ENCODE assay signal across 17 cellular contexts in the genomic region with DNA sequence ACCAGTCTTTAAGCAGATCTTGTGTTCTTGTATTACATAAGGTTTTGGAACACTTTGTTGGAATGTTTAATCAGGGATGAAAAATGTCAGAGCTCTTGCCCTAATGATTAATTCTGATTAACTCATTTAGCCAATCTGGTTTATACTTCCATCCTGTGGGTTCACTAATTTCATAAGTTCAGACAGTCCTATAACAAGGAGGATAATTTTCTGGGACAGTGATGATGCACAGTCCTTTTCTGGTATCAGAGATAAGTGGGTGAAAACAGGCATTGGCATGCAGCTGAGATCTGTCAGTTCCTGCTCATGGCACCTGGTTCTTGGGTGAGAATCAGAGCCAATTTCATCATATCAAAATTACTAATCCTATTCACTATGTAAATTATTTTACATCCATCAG.
DNase-seq lines count a peak whose midpoint lies in the region; ATAC-seq, FAIRE-seq and TF ChIP-seq lines count a peak whose summit lies in the region.
"Had no signal": no experiment of that assay in that cellular context is flagged by ENCODE, and none has a peak within 500 bp of the region (broad histone marks: within the 10 kb centered on the region; RNA-seq: fewer than 3 reads in every experiment).

No MANE protein-coding gene starts in this region.

- intact Hi-C loops in mammary epithelial cell (cut with micrococcal nuclease), result no loop called here
- intact Hi-C loops in breast epithelium (cut with DNase I; ENCODE audit: low total_unique reads), result no loop called here

- no TSS peak for BruUV-seq in mammary epithelial cell (replicated peaks; lab: Mats Ljungman, UMichigan)

- peak; percentile 77 for DNase-seq in mammary epithelial cell
- DNase-seq in breast epithelium (ENCODE audit: low spot score in 2 of 2), result no peak
- DNase-seq in HPDE6-E6E7 (ENCODE audit: extremely low spot score), result peak; percentile 12
- DNase-seq in astrocyte (ENCODE audit: low read depth), result peak; percentile 4
- DNase-seq in keratinocyte (ENCODE audit: low read depth, low spot score), result peak; percentile 72
- DNase-seq in mesendoderm, result no peak
- DNase-seq: 8988T; AML-193; Caco-2; CD8-positive, alpha-beta memory T cell; DND-41; GDM1; HCEC 1CT; HFFc6 had no signal

- H2BK5ac ChIP-seq in mesendoderm (ENCODE audit: low read length), result no peak overlapping the region

- H3K79me1 ChIP-seq in mesendoderm (ENCODE audit: low read length), result no peaks in the 10 kb centered on the region

- H3K36me3 ChIP-seq in mammary epithelial cell (ENCODE audit: insufficient read depth, low read length), result no peaks in the 10 kb centered on the region
- H3K36me3 ChIP-seq in breast epithelium, result no peaks in the 10 kb centered on the region
- no peaks in the 10 kb centered on the region for H3K36me3 ChIP-seq in astrocyte (ENCODE audit: insufficient read depth, low read length)
- H3K36me3 ChIP-seq in keratinocyte (ENCODE audit: control insufficient read depth in 2 of 2, extremely low read depth in 1 of 2, insufficient read depth in 2 of 2, low read length in 2 of 2), result no peaks in the 10 kb centered on the region
- H3K36me3 ChIP-seq in mesendoderm (ENCODE audit: control insufficient read depth, insufficient read depth, low read length), result no peaks in the 10 kb centered on the region
- H3K36me3 ChIP-seq: BLaER1 had no signal

- no peaks in the 10 kb centered on the region for H3K27me3 Mint-ChIP-seq in astrocyte (ENCODE audit: low read depth, unreplicated experiment)

- H2AFZ ChIP-seq in mammary epithelial cell (ENCODE audit: low read depth, low read length) (no peak overlapping the region), astrocyte (ENCODE audit: low read depth, low read length) (no peak overlapping the region), keratinocyte (ENCODE audit: control insufficient read depth, low read length) (no peak overlapping the region)

- H3K27me3 ChIP-seq in mammary epithelial cell (ENCODE audit: insufficient read depth, low read length) (no peaks in the 10 kb centered on the region), breast epithelium (no peaks in the 10 kb centered on the region), astrocyte (ENCODE audit: insufficient read depth, low read length) (no peaks in the 10 kb centered on the region), keratinocyte (ENCODE audit: control insufficient read depth, extremely low read depth, insufficient read depth, low read length) (no peaks in the 10 kb centered on the region), mesendoderm (ENCODE audit: insufficient read depth, low read length, poor library complexity) (no peaks in the 10 kb centered on the region)
- H3K27me3 ChIP-seq: BLaER1 had no signal

- H3K4me1 ChIP-seq in mammary epithelial cell (ENCODE audit: insufficient read depth, low read length), result peaks cover 7% of the 10 kb centered on the region
- no peaks in the 10 kb centered on the region for H3K4me1 ChIP-seq in breast epithelium
- H3K4me1 ChIP-seq in astrocyte (ENCODE audit: insufficient read depth, low read length), result no peaks in the 10 kb centered on the region
- peaks cover 22% of the 10 kb centered on the region for H3K4me1 ChIP-seq in keratinocyte (ENCODE audit: control insufficient read depth, extremely low read depth, insufficient read depth, low read length)
- no peaks in the 10 kb centered on the region for H3K4me1 ChIP-seq in mesendoderm (ENCODE audit: control insufficient read depth, low read depth, low read length)
- H3K4me1 ChIP-seq: BLaER1, Caco-2 had no signal

- no peak overlapping the region for H3K4me3 ChIP-seq in mammary epithelial cell (replicated peaks in 1 of 3; ENCODE audit: insufficient read depth in 1 of 3, low read depth in 2 of 3, low read length in 3 of 3)
- H3K4me3 ChIP-seq in breast epithelium, result no peak overlapping the region
- H3K4me3 ChIP-seq in astrocyte (ENCODE audit: insufficient read depth, low read depth, low read length), result no peak overlapping the region
- no peak overlapping the region for H3K4me3 ChIP-seq in keratinocyte (ENCODE audit: control insufficient read depth in 2 of 3, extremely low read depth in 1 of 3, insufficient read depth in 2 of 3, low read depth in 1 of 3, low read length in 3 of 3)
- H3K4me3 ChIP-seq in mesendoderm (ENCODE audit: low read length), result no peak overlapping the region
- H3K4me3 ChIP-seq: BLaER1 had no signal

- H3K9me3 Mint-ChIP-seq in astrocyte (ENCODE audit: unreplicated experiment), result no peaks in the 10 kb centered on the region
- H3K9me3 Mint-ChIP-seq: CD8-positive, alpha-beta memory T cell; HFFc6 had no signal

- no peaks in the 10 kb centered on the region for H4K20me1 ChIP-seq in mammary epithelial cell (ENCODE audit: insufficient read depth, low read length)
- no peaks in the 10 kb centered on the region for H4K20me1 ChIP-seq in astrocyte (ENCODE audit: insufficient read depth, low read length)
- no peaks in the 10 kb centered on the region for H4K20me1 ChIP-seq in keratinocyte (ENCODE audit: control insufficient read depth, extremely low read depth, insufficient read depth, low read length)
- H4K20me1 ChIP-seq: BLaER1 had no signal

- H3K27ac ChIP-seq in mammary epithelial cell (ENCODE audit: insufficient read depth, low read depth, low read length) (no peak overlapping the region), breast epithelium (no peak overlapping the region), astrocyte (ENCODE audit: low read depth, low read length) (no peak overlapping the region), keratinocyte (ENCODE audit: control insufficient read depth, insufficient read depth, low read length) (peak overlapping the region; percentile 32), mesendoderm (ENCODE audit: low read depth, low read length) (no peak overlapping the region)
- H3K27ac ChIP-seq: BLaER1 had no signal

- no peaks in the 10 kb centered on the region for H3K4me1 Mint-ChIP-seq in astrocyte (ENCODE audit: low read depth, unreplicated experiment)
- H3K4me1 Mint-ChIP-seq: CD8-positive, alpha-beta memory T cell had no signal

- no peak overlapping the region for H2BK15ac ChIP-seq in mesendoderm (replicated peaks; ENCODE audit: low read depth)

- no peak overlapping the region for H3K4ac ChIP-seq in mesendoderm (ENCODE audit: low read depth, low read length)

- no peak overlapping the region for H3K4me3 Mint-ChIP-seq in astrocyte (ENCODE audit: unreplicated experiment)
- H3K4me3 Mint-ChIP-seq: CD8-positive, alpha-beta memory T cell; HFFc6 had no signal

- no peak overlapping the region for H4K5ac ChIP-seq in mesendoderm (ENCODE audit: low read length)

- no peak for TF ChIP-seq POLR2A in breast epithelium (IDR thresholded peaks at IDR 0.05)

- no peak overlapping the region for H3K4me2 ChIP-seq in mammary epithelial cell (ENCODE audit: insufficient read depth, low read depth, low read length)
- no peak overlapping the region for H3K4me2 ChIP-seq in astrocyte (ENCODE audit: low read length)
- H3K4me2 ChIP-seq in keratinocyte (ENCODE audit: control insufficient read depth, extremely low read depth, insufficient read depth, low read depth, low read length), result peak overlapping the region; percentile 23
- no peak overlapping the region for H3K4me2 ChIP-seq in mesendoderm (ENCODE audit: low read length)
- H3K4me2 ChIP-seq: BLaER1 had no signal

- CTCF ChIA-PET in mammary epithelial cell (lab: Charles Lee; ENCODE audit: low non-redundant PET), result interaction anchor here (0.5 to 0.9 kb wide), 3 partner anchors 612 to 921 kb away, joined by 3 to 4 read pairs (median 3); no protein-coding TSS in a partner anchor

- H3K9ac ChIP-seq in mammary epithelial cell (ENCODE audit: insufficient read depth, low read length), result no peak overlapping the region
- H3K9ac ChIP-seq in astrocyte (ENCODE audit: low read length), result no peak overlapping the region
- H3K9ac ChIP-seq in keratinocyte (ENCODE audit: control insufficient read depth, extremely low read depth, insufficient read depth, low read length), result no peak overlapping the region
- H3K9ac ChIP-seq in mesendoderm (ENCODE audit: low read length), result no peak overlapping the region
- H3K9ac ChIP-seq: BLaER1 had no signal

- FAIRE-seq in astrocyte (lab: Jason Lieb, UNC) (no peak), keratinocyte (lab: Jason Lieb, UNC) (peak; percentile 80)

- H3K56ac ChIP-seq in mesendoderm (ENCODE audit: low read length), result no peak overlapping the region

- dilution Hi-C loops in mammary epithelial cell (cut with HindIII; ENCODE audit: low sequenced_read_pairs) (no loop called here), keratinocyte (cut with MboI; ENCODE audit: extremely low pct_ligation_motif_present, low sequenced_read_pairs) (no loop called here)

- no peak overlapping the region for H4K8ac ChIP-seq in mesendoderm (ENCODE audit: low read depth, low read length)

- no peaks in the 10 kb centered on the region for H3K36me3 Mint-ChIP-seq in astrocyte (ENCODE audit: low read depth, unreplicated experiment)
- H3K36me3 Mint-ChIP-seq: CD8-positive, alpha-beta memory T cell had no signal

- H2AK5ac ChIP-seq in mesendoderm (ENCODE audit: low read length), result no peak overlapping the region

- H3K18ac ChIP-seq in mesendoderm (ENCODE audit: low read length), result no peak overlapping the region

- ATAC-seq in GM18870 (IDR thresholded peaks at IDR 0.05; ENCODE audit: unreplicated experiment), result no peak
- ATAC-seq in GM19467 (IDR thresholded peaks at IDR 0.05; ENCODE audit: unreplicated experiment), result no peak

- H3K27ac Mint-ChIP-seq in astrocyte (ENCODE audit: unreplicated experiment), result no peak overlapping the region
- H3K27ac Mint-ChIP-seq: CD8-positive, alpha-beta memory T cell; HFFc6 had no signal

- H3K9me3 ChIP-seq in mammary epithelial cell (replicated peaks; ENCODE audit: insufficient read depth, low read length) (no peaks in the 10 kb centered on the region), breast epithelium (no peaks in the 10 kb centered on the region), astrocyte (ENCODE audit: insufficient read depth, low read depth, low read length) (no peaks in the 10 kb centered on the region), keratinocyte (ENCODE audit: control insufficient read depth, low read depth, low read length) (no peaks in the 10 kb centered on the region)
- H3K9me3 ChIP-seq: BLaER1, Caco-2 had no signal

- H3K23ac ChIP-seq in mesendoderm (ENCODE audit: low read length), result no peak overlapping the region

- in situ Hi-C loops in mammary epithelial cell (cut with MboI; ENCODE audit: low sequenced_read_pairs in 2 of 2), result no loop called here

- H3K79me2 ChIP-seq in mammary epithelial cell (ENCODE audit: insufficient read depth, low read length) (no peaks in the 10 kb centered on the region), astrocyte (ENCODE audit: insufficient read depth, low read length) (no peaks in the 10 kb centered on the region), keratinocyte (ENCODE audit: control insufficient read depth, insufficient read depth, low read length) (no peaks in the 10 kb centered on the region), mesendoderm (ENCODE audit: control insufficient read depth, insufficient read depth, low read length) (no peaks in the 10 kb centered on the region)

- TF ChIP-seq CTCF in mammary epithelial cell (conservative IDR thresholded peaks at IDR 0.05 in 1 of 2, IDR thresholded peaks at IDR 0.05 in 1 of 2; ENCODE audit: extremely low read depth in 1 of 2, insufficient read depth in 1 of 2, low read depth in 1 of 2, low read length in 2 of 2), result no peak
- no peak for TF ChIP-seq CTCF in breast epithelium (IDR thresholded peaks at IDR 0.05)
- TF ChIP-seq CTCF in astrocyte (IDR thresholded peaks at IDR 0.05; ENCODE audit: insufficient read depth, low read depth, low read length), result no peak
- TF ChIP-seq CTCF in keratinocyte (optimal IDR thresholded peaks at IDR 0.05 in 1 of 3, IDR thresholded peaks at IDR 0.05 in 1 of 3, conservative IDR thresholded peaks at IDR 0.05 in 1 of 3; ENCODE audit: extremely low read depth in 1 of 3, insufficient read depth in 2 of 3, low read length in 3 of 3), result no peak

- no peaks in the 10 kb centered on the region for H3K9me1 ChIP-seq in keratinocyte (ENCODE audit: control insufficient read depth, extremely low read depth, insufficient read depth, low read length)

- no peak overlapping the region for H2BK120ac ChIP-seq in mesendoderm (ENCODE audit: low read depth, low read length)

Comparison
In these comparisons a context has a peak if more than half of its experiments do, and no peak if none do; other contexts are left out.
1. DNase-seq: peak in mammary epithelial cell (single experiment), HPDE6-E6E7 (single experiment), astrocyte (single experiment) and keratinocyte (single experiment); none in breast epithelium (0 of 2) and mesendoderm (single experiment).